Comparison of ENCODE assay signal across 8 cellular contexts in the genomic region with DNA sequence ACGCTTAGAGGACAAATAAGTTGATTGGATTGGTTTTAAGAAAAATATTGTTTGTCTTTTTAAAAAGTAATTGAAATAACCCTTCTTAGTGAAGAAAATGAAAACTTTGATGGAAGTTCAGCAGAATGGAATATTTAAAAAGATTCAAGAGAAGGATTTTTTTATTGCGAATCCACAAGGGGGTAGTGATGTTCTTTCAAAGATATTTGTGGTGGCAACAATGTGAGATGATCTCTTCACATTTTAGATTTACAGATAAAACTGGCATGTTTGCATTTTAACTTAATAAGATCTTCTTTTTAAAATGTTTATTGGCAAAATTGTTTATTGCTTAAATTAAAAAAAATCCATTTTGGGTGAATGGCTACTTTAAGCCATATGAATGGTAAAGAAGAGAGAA. TPM values are rescaled to one million over a fixed set of nuclear protein-coding genes. Genes with fewer than 3 reads are reported as not detected.
DNase-seq lines count a peak whose midpoint lies in the region; ATAC-seq and TF ChIP-seq lines count a peak whose summit lies in the region.

No MANE protein-coding gene starts in this region.

- in situ Hi-C loops in transverse colon (cut with MboI; ENCODE audit: low pct_ligation_motif_present in 1 of 4, low pct_unique_long_range_greater_than_20kb in 1 of 4, low sequenced_read_pairs in 3 of 4), result loop anchor here in 1 of 4 donors (10.0 kb wide), 1 partner anchor 91 kb away; no protein-coding TSS in a partner anchor

- peak; percentile 29 for DNase-seq in AG04450 (ENCODE audit: low read depth, low spot score)
- DNase-seq in HCEC 1CT, result peak; percentile 55
- DNase-seq in RWPE2 (ENCODE audit: low spot score), result no peak
- DNase-seq in foreskin fibroblast, result peak; percentile 36 to 68
- DNase-seq in transverse colon, result no peak
- no peak for DNase-seq in activated gamma-delta T cell (lab: John Stamatoyannopoulos, UW)
- no peak for DNase-seq in NCI-H345 treated with DMSO at 0.1 percent for 48 hours (lab: John Stamatoyannopoulos, UW; ENCODE audit: unreplicated experiment)
- no peak for DNase-seq in effector memory CD8-positive, alpha-beta T cell

- no peak for TF ChIP-seq EP300 in transverse colon (IDR thresholded peaks at IDR 0.05; ENCODE audit: low read depth)

- H3K4me3 Mint-ChIP-seq in effector memory CD8-positive, alpha-beta T cell, result no peak overlapping the region

- TF ChIP-seq CTCF in AG04450 (IDR thresholded peaks at IDR 0.05; ENCODE audit: low read depth, low read length) (peak; percentile 49), RWPE2 (IDR thresholded peaks at IDR 0.05; ENCODE audit: poor library complexity, severe bottlenecking) (peak; percentile 69), foreskin fibroblast (IDR thresholded peaks at IDR 0.05; ENCODE audit: low read depth, low read length) (peak; percentile 29), transverse colon (IDR thresholded peaks at IDR 0.05) (peak; percentile 35 to 52 (median 42))

- H3K9me3 Mint-ChIP-seq in effector memory CD8-positive, alpha-beta T cell, result no peaks in the 10 kb centered on the region

- POLR2A ChIA-PET in AG04450 (lab: Yijun Ruan, JAX), result no interaction called here

- intact Hi-C loops in transverse colon (cut with DNase I; ENCODE audit: low total_unique reads), result loop anchor here (5.0 kb wide), 1 partner anchor 853 kb away; no protein-coding TSS in a partner anchor

- no peak for TF ChIP-seq POLR2A in transverse colon (IDR thresholded peaks at IDR 0.05)

- H3K36me3 ChIP-seq in RWPE2 (ENCODE audit: low read depth) (peaks cover 20% of the 10 kb centered on the region), transverse colon (no peaks in the 10 kb centered on the region)

- H3K9me3 ChIP-seq in AG04450 (ENCODE audit: control insufficient read depth, insufficient read depth, low read length), result no peaks in the 10 kb centered on the region
- H3K9me3 ChIP-seq in RWPE2 (ENCODE audit: severe bottlenecking), result no peaks in the 10 kb centered on the region
- H3K9me3 ChIP-seq in transverse colon, result no peaks in the 10 kb centered on the region

- peaks cover 20 to 29% of the 10 kb centered on the region in 2 donors for H3K4me1 Mint-ChIP-seq in effector memory CD8-positive, alpha-beta T cell (ENCODE audit: low read depth in 2 of 2)

- no peak overlapping the region for H3K27ac ChIP-seq in AG04450 (ENCODE audit: low read depth, low read length)
- no peak overlapping the region for H3K27ac ChIP-seq in RWPE2 (ENCODE audit: poor library complexity, severe bottlenecking)
- no peak overlapping the region for H3K27ac ChIP-seq in transverse colon

- CTCF ChIA-PET in AG04450 (lab: Charles Lee), result interaction anchor here (1.2 to 2.5 kb wide), 3 partner anchors 96 to 426 kb away, joined by 3 to 39 read pairs (median 38); no protein-coding TSS in a partner anchor

- H3K27me3 ChIP-seq in AG04450 (ENCODE audit: control insufficient read depth, insufficient read depth, low read length) (no peaks in the 10 kb centered on the region), RWPE2 (ENCODE audit: insufficient read depth, poor library complexity, severe bottlenecking) (no peaks in the 10 kb centered on the region), transverse colon (no peaks in the 10 kb centered on the region)

- WGBS in transverse colon (ENCODE audit: low coverage in 1 of 2), 2 donors, result 65 to 68% methylated on average over 2 of the region's 2 CpGs

- H3K36me3 Mint-ChIP-seq in effector memory CD8-positive, alpha-beta T cell (ENCODE audit: insufficient read depth), result peaks cover 14% of the 10 kb centered on the region

- H3K27me3 Mint-ChIP-seq in effector memory CD8-positive, alpha-beta T cell, result no peaks in the 10 kb centered on the region

- ATAC-seq in RWPE2 (ENCODE audit: low read depth), result no peak
- no peak for ATAC-seq in effector memory CD8-positive, alpha-beta T cell (replicated peaks)

- H3K4me3 ChIP-seq in AG04450 (ENCODE audit: low read depth, low read length) (no peak overlapping the region), RWPE2 (ENCODE audit: severe bottlenecking) (no peak overlapping the region), foreskin fibroblast (ENCODE audit: low read depth in 1 of 2, low read length in 2 of 2) (no peak overlapping the region), transverse colon (no peak overlapping the region)

- no peak overlapping the region for H3K27ac Mint-ChIP-seq in effector memory CD8-positive, alpha-beta T cell

- peaks cover 5% of the 10 kb centered on the region for H3K4me1 ChIP-seq in RWPE2 (ENCODE audit: insufficient read depth, poor library complexity, severe bottlenecking)
- peaks cover 0 to 30% (median 2%) of the 10 kb centered on the region in 4 donors for H3K4me1 ChIP-seq in transverse colon

RNA-seq across cellular contexts. Expression of a gene that starts 8.9 kb away (rescaled TPM):
- 51.8 and 64.9 TPM in 2 replicates for polyA plus RNA-seq in AG04450 (2011; rRNA removed)
- 22.1 and 35.3 TPM in 2 replicates for polyA minus RNA-seq in AG04450 (2011; rRNA and poly(A)+ RNA removed)
- total RNA-seq in transverse colon, result 100 to 1,000 TPM in 3 of 4 donors, 10 to 100 TPM in 1; 93.8 to 268 (median 130) TPM

Comparison
In these comparisons a context has a peak if more than half of its experiments do, and no peak if none do; other contexts are left out.
1. DNase-seq: peak in AG04450 (single experiment), HCEC 1CT (single experiment) and foreskin fibroblast (2 of 2); none in RWPE2 (single experiment), transverse colon (single experiment), activated gamma-delta T cell (single experiment), NCI-H345 treated with DMSO at 0.1 percent for 48 hours (single experiment) and effector memory CD8-positive, alpha-beta T cell (0 of 3).
2. Peak in every context shown above with its lines, with median percentiles within 50 percentile points of each other: CTCF ChIP-seq.